ENCODE assay signal across 38 cellular contexts in the genomic region with DNA sequence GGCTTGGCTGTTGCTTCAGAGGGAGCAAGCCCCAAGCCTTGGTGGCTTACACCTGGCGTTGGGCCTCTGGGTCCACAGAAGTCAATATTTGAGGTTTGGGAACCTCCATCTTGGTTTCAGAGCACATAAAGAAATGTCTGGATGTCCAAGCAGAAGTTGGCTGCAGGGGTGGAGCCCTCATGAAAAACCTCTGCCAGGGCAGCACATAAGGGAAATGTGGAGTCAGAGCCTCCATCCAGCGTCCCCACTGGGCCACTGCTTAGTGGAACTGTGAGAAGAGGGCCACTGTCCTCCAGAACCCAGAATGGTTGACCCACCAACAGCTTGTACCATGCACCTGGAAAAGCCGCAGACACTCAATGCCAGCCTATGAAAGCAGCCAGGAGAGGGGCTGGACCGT.
"Had no signal": no experiment of that assay in that cellular context is flagged by ENCODE, and none has a peak within 500 bp of the region (broad histone marks: within the 10 kb centered on the region; RNA-seq: fewer than 3 reads in every experiment).

No MANE protein-coding gene starts in this region.

- H3K4me1 Mint-ChIP-seq: activated CD4-positive, alpha-beta memory T cell treated with anti-CD3 and anti-CD28 coated beads, Interleukin-2, amount 10 ng/mL, durations not matched to agents 7 days and 5 days; activated CD4-positive, alpha-beta T cell treated with anti-CD3 and anti-CD28 coated beads for 36 hours; activated CD4-positive, alpha-beta T cell treated with anti-CD3 and anti-CD28 coated beads, Interleukin-2, amount 10 ng/mL, durations not matched to agents 7 days and 5 days; activated CD8-positive, alpha-beta memory T cell treated with anti-CD3 and anti-CD28 coated beads, Interleukin-2, amount 10 ng/mL, durations not matched to agents 7 days and 5 days; activated naive CD4-positive, alpha-beta T cell treated with anti-CD3 and anti-CD28 coated beads, Interleukin-2, amount 10 ng/mL, durations not matched to agents 7 days and 5 days; activated naive CD4-positive, alpha-beta T cell treated with anti-CD3 and anti-CD28 coated beads, Interleukin-2, amount 50 U/mL, for 24 hours; activated naive CD8-positive, alpha-beta T cell treated with anti-CD3 and anti-CD28 coated beads, Interleukin-2, amount 10 ng/mL, durations not matched to agents 7 days and 5 days; activated naive CD8-positive, alpha-beta T cell treated with anti-CD3 and anti-CD28 coated beads, Interleukin-2, amount 50 U/mL, for 24 hours; brain; central memory CD8-positive, alpha-beta T cell had no signal

- H3K36me3 ChIP-seq: ascending aorta, cardiac muscle cell had no signal

- H3K36me3 Mint-ChIP-seq: activated CD8-positive, alpha-beta memory T cell treated with anti-CD3 and anti-CD28 coated beads, Interleukin-2, amount 10 ng/mL, durations not matched to agents 7 days and 5 days; activated naive CD4-positive, alpha-beta T cell treated with anti-CD3 and anti-CD28 coated beads, Interleukin-2, amount 10 ng/mL, durations not matched to agents 7 days and 5 days; activated naive CD4-positive, alpha-beta T cell treated with anti-CD3 and anti-CD28 coated beads, Interleukin-2, amount 50 U/mL, for 24 hours; activated naive CD8-positive, alpha-beta T cell; activated naive CD8-positive, alpha-beta T cell treated with anti-CD3 and anti-CD28 coated beads, Interleukin-2, amount 10 ng/mL, durations not matched to agents 7 days and 5 days; brain had no signal

- DNase-seq: activated CD4-positive, alpha-beta memory T cell treated with anti-CD3 and anti-CD28 coated beads, Interleukin-2, amount 10 ng/mL, durations not matched to agents 7 days and 5 days; activated CD4-positive, alpha-beta T cell treated with anti-CD3 and anti-CD28 coated beads for 1 hour; activated CD4-positive, alpha-beta T cell treated with anti-CD3 and anti-CD28 coated beads for 36 hours; activated CD4-positive, alpha-beta T cell treated with anti-CD3 and anti-CD28 coated beads for 48 hours; activated CD4-positive, alpha-beta T cell treated with anti-CD3 and anti-CD28 coated beads, Interleukin-2, amount 10 ng/mL, durations not matched to agents 7 days and 5 days; activated CD4-positive, alpha-beta T cell treated with anti-CD3 and anti-CD28 coated beads, Interleukin-2, amount 50 U/mL, for 48 hours; activated CD4-positive, CD25-positive, alpha-beta regulatory T cell; activated CD8-positive, alpha-beta memory T cell treated with anti-CD3 and anti-CD28 coated beads for 24 hours; activated CD8-positive, alpha-beta memory T cell treated with anti-CD3 and anti-CD28 coated beads, Interleukin-2, amount 10 ng/mL, durations not matched to agents 7 days and 5 days; activated CD8-positive, alpha-beta memory T cell treated with anti-CD3 and anti-CD28 coated beads, Interleukin-2, amount 50 U/mL, for 48 hours; activated CD8-positive, alpha-beta T cell treated with anti-CD3 and anti-CD28 coated beads, Interleukin-2, amount 10 ng/mL, durations not matched to agents 7 days and 5 days; activated effector memory CD4-positive, alpha-beta T cell treated with Interleukin-2 at 50 U/mL for 16 hours; activated gamma-delta T cell; activated naive CD4-positive, alpha-beta T cell treated with anti-CD3 and anti-CD28 coated beads, Interleukin-2, amount 10 ng/mL, durations not matched to agents 7 days and 5 days; activated naive CD4-positive, alpha-beta T cell treated with Interleukin-2 at 50 U/mL for 16 hours; activated naive CD8-positive, alpha-beta T cell treated with anti-CD3 and anti-CD28 coated beads, Interleukin-2, amount 10 ng/mL, durations not matched to agents 7 days and 5 days; activated naive CD8-positive, alpha-beta T cell treated with anti-CD3 and anti-CD28 coated beads, Interleukin-2, amount 50 U/mL, for 24 hours; activated T-cell treated with anti-CD3 and anti-CD28 coated beads, Interleukin-2, amount 50 U/mL, for 24 hours; activated T-cell treated with anti-CD3 and anti-CD28 coated beads, Interleukin-2, amount 50 U/mL, for 48 hours; amygdala; anterior cingulate cortex; caudate nucleus; cerebellar nuclear complex; T-helper 2 cell; T-helper 9 cell had no signal

- H3K9me3 ChIP-seq: ascending aorta had no signal

- H3K4me1 ChIP-seq: ascending aorta had no signal

- H3K27me3 ChIP-seq: ascending aorta, cardiac muscle cell had no signal

- H3K4me3 ChIP-seq: ascending aorta, cardiac muscle cell had no signal

- H3K27ac ChIP-seq: ascending aorta, cardiac muscle cell, VCaP had no signal

- H3K9me3 Mint-ChIP-seq: activated naive CD4-positive, alpha-beta T cell treated with anti-CD3 and anti-CD28 coated beads, Interleukin-2, amount 50 U/mL, for 24 hours had no signal

- FAIRE-seq: bronchial epithelial cell, TTC549 had no signal

- H3K27ac Mint-ChIP-seq: activated CD4-positive, alpha-beta memory T cell treated with anti-CD3 and anti-CD28 coated beads, Interleukin-2, amount 10 ng/mL, durations not matched to agents 7 days and 5 days; activated CD4-positive, alpha-beta T cell treated with anti-CD3 and anti-CD28 coated beads for 36 hours; activated CD4-positive, alpha-beta T cell treated with anti-CD3 and anti-CD28 coated beads, Interleukin-2, amount 10 ng/mL, durations not matched to agents 7 days and 5 days; activated CD8-positive, alpha-beta memory T cell treated with anti-CD3 and anti-CD28 coated beads, Interleukin-2, amount 10 ng/mL, durations not matched to agents 7 days and 5 days; activated CD8-positive, alpha-beta T cell treated with anti-CD3 and anti-CD28 coated beads, Interleukin-2, amount 10 ng/mL, durations not matched to agents 7 days and 5 days; activated naive CD4-positive, alpha-beta T cell treated with anti-CD3 and anti-CD28 coated beads, Interleukin-2, amount 10 ng/mL, durations not matched to agents 7 days and 5 days; activated naive CD4-positive, alpha-beta T cell treated with anti-CD3 and anti-CD28 coated beads, Interleukin-2, amount 50 U/mL, for 24 hours; activated naive CD8-positive, alpha-beta T cell; activated naive CD8-positive, alpha-beta T cell treated with anti-CD3 and anti-CD28 coated beads, Interleukin-2, amount 10 ng/mL, durations not matched to agents 7 days and 5 days; activated naive CD8-positive, alpha-beta T cell treated with anti-CD3 and anti-CD28 coated beads, Interleukin-2, amount 50 U/mL, for 24 hours; activated T-cell treated with anti-CD3 and anti-CD28 coated beads, Interleukin-2, amount 50 U/mL, for 24 hours; activated T-helper 2 cell treated with anti-CD3 and anti-CD28 coated beads, Interferon-gamma antibody, Interleukin-2, Interleukin-4, amounts not matched to agents 10 μg/mL and 5 μg/mL and 100 μg/mL, durations not matched to agents 14 hours and 24 hours and 36 hours; brain; T-helper 1 cell treated with Interleukin-12 subunit alpha and Interleukin-12 subunit beta and Interleukin-4 antibody, amounts not matched to agents 30 μg/mL and 1 μg/mL, for 36 hours; T-helper 2 cell treated with Interferon-gamma antibody and Interleukin-4, amounts not matched to agents 5 μg/mL and 100 μg/mL, for 36 hours had no signal

- H3K27me3 Mint-ChIP-seq: activated CD4-positive, alpha-beta memory T cell treated with anti-CD3 and anti-CD28 coated beads, Interleukin-2, amount 10 ng/mL, durations not matched to agents 7 days and 5 days; activated CD4-positive, alpha-beta T cell treated with anti-CD3 and anti-CD28 coated beads for 36 hours; activated CD4-positive, alpha-beta T cell treated with anti-CD3 and anti-CD28 coated beads, Interleukin-2, amount 10 ng/mL, durations not matched to agents 7 days and 5 days; activated CD8-positive, alpha-beta memory T cell treated with anti-CD3 and anti-CD28 coated beads, Interleukin-2, amount 10 ng/mL, durations not matched to agents 7 days and 5 days; activated naive CD4-positive, alpha-beta T cell treated with anti-CD3 and anti-CD28 coated beads, Interleukin-2, amount 10 ng/mL, durations not matched to agents 7 days and 5 days; activated naive CD4-positive, alpha-beta T cell treated with anti-CD3 and anti-CD28 coated beads, Interleukin-2, amount 50 U/mL, for 24 hours; activated naive CD8-positive, alpha-beta T cell; activated naive CD8-positive, alpha-beta T cell treated with anti-CD3 and anti-CD28 coated beads, Interleukin-2, amount 10 ng/mL, durations not matched to agents 7 days and 5 days; activated naive CD8-positive, alpha-beta T cell treated with anti-CD3 and anti-CD28 coated beads, Interleukin-2, amount 50 U/mL, for 24 hours; activated T-cell treated with anti-CD3 and anti-CD28 coated beads, Interleukin-2, amount 50 U/mL, for 24 hours; brain; central memory CD8-positive, alpha-beta T cell had no signal

- H3K4me3 Mint-ChIP-seq: activated CD4-positive, alpha-beta memory T cell treated with anti-CD3 and anti-CD28 coated beads, Interleukin-2, amount 10 ng/mL, durations not matched to agents 7 days and 5 days; activated CD4-positive, alpha-beta T cell treated with anti-CD3 and anti-CD28 coated beads for 36 hours; activated CD4-positive, alpha-beta T cell treated with anti-CD3 and anti-CD28 coated beads, Interleukin-2, amount 10 ng/mL, durations not matched to agents 7 days and 5 days; activated CD8-positive, alpha-beta memory T cell treated with anti-CD3 and anti-CD28 coated beads, Interleukin-2, amount 10 ng/mL, durations not matched to agents 7 days and 5 days; activated CD8-positive, alpha-beta T cell treated with anti-CD3 and anti-CD28 coated beads, Interleukin-2, amount 10 ng/mL, durations not matched to agents 7 days and 5 days; activated naive CD4-positive, alpha-beta T cell treated with anti-CD3 and anti-CD28 coated beads, Interleukin-2, amount 10 ng/mL, durations not matched to agents 7 days and 5 days; activated naive CD4-positive, alpha-beta T cell treated with anti-CD3 and anti-CD28 coated beads, Interleukin-2, amount 50 U/mL, for 24 hours; activated naive CD8-positive, alpha-beta T cell; activated naive CD8-positive, alpha-beta T cell treated with anti-CD3 and anti-CD28 coated beads, Interleukin-2, amount 10 ng/mL, durations not matched to agents 7 days and 5 days; activated naive CD8-positive, alpha-beta T cell treated with anti-CD3 and anti-CD28 coated beads, Interleukin-2, amount 50 U/mL, for 24 hours; activated T-cell treated with anti-CD3 and anti-CD28 coated beads, Interleukin-2, amount 50 U/mL, for 24 hours; brain; central memory CD8-positive, alpha-beta T cell; T-helper 1 cell treated with Interleukin-12 subunit alpha and Interleukin-12 subunit beta and Interleukin-4 antibody, amounts not matched to agents 30 μg/mL and 1 μg/mL, for 36 hours; T-helper 2 cell treated with Interferon-gamma antibody and Interleukin-4, amounts not matched to agents 5 μg/mL and 100 μg/mL, for 36 hours had no signal

- ATAC-seq: activated CD4-positive, alpha-beta T cell treated with anti-CD3 and anti-CD28 coated beads for 36 hours; activated CD4-positive, CD25-positive, alpha-beta regulatory T cell treated with anti-CD3 and anti-CD28 coated beads, Interleukin-2, amount 50 U/mL, for 24 hours; activated CD8-positive, alpha-beta memory T cell treated with anti-CD3 and anti-CD28 coated beads, Interleukin-2, amount 10 ng/mL, durations not matched to agents 7 days and 5 days; activated CD8-positive, alpha-beta T cell treated with anti-CD3 and anti-CD28 coated beads, Interleukin-2, amount 10 ng/mL, durations not matched to agents 7 days and 5 days; activated naive CD8-positive, alpha-beta T cell treated with anti-CD3 and anti-CD28 coated beads, Interleukin-2, amount 50 U/mL, for 24 hours had no signal
